In the genomic region with DNA sequence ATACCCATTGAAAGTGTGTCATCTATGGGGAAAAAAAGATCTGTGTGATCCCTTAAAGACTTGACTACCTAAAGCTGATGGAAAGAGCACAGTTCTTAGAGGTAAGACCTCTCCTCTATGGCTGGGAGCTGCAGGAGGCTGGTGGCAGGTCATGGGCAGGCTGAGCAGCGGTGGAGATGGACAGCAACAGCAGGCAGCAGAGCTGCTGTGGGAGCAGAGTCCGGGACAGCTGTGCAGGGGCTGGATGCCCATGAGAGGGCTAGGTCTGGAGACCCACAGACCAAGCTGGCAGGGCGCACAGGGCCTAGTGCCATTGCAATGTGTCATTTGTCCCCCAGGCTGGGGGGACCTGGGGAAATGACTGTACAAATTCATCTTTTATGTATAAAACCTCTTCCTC, we compare ENCODE assay signal across 29 cellular contexts. TPM values are rescaled to one million over a fixed set of nuclear protein-coding genes. Genes with fewer than 3 reads are reported as not detected.
"Had no signal": no experiment of that assay in that cellular context is flagged by ENCODE, and none has a peak within 500 bp of the region (broad histone marks: within the 10 kb centered on the region; RNA-seq: fewer than 3 reads in every experiment).

No MANE protein-coding gene starts in this region.

- H3K4me1 Mint-ChIP-seq: endodermal cell; neural crest cell; stimulated activated effector memory CD8-positive, alpha-beta T cell treated with anti-CD3 and anti-CD28 coated beads, Interleukin-12 subunit alpha, Interleukin-12 subunit beta, amount 100 ng/mL, for 72 hours had no signal

- H3K36me3 ChIP-seq: colonic mucosa, gastrocnemius medialis, neutrophil, prostate gland, right atrium auricular region, thoracic aorta, tibial nerve, upper lobe of left lung had no signal

- H3K27me3 Mint-ChIP-seq: dendritic cell treated with granulocyte-macrophage colony-stimulating factor and Interleukin-4, amounts not matched to agents 40 ng/mL and 50 ng/mL, for 4 days had no signal

- ATAC-seq: esophagus mucosa; gastrocnemius medialis; natural killer cell treated with Interleukin-12 subunit alpha and Interleukin-12 subunit beta and Interleukin-15 and Interleukin-18, amount 100 ng/mL, for 72 hours; sciatic nerve; stimulated activated effector memory CD8-positive, alpha-beta T cell treated with anti-CD3 and anti-CD28 coated beads, Interleukin-12 subunit alpha, Interleukin-12 subunit beta, amount 100 ng/mL, for 72 hours had no signal

- H3K27me3 ChIP-seq: colonic mucosa, gastrocnemius medialis, neutrophil, right atrium auricular region, tibial nerve, upper lobe of left lung had no signal

- DNase-seq: colonic mucosa; effector CD8-positive, alpha-beta T cell; endodermal cell; foreskin fibroblast; gastrocnemius medialis; head of caudate nucleus; naive B cell; stimulated activated CD4-positive, alpha-beta T cell treated with anti-CD3 and anti-CD28 coated beads, Interleukin-2, amount 100 ng/mL, for 24 hours; stimulated activated CD4-positive, alpha-beta T cell treated with anti-CD3 and anti-CD28 coated beads, Interleukin-4, amount 100 ng/mL, for 24 hours; stimulated activated naive CD4-positive, alpha-beta T cell treated with Interleukin-2 at 50 U/mL for 16 hours; upper lobe of left lung had no signal

- H3K27ac Mint-ChIP-seq: dendritic cell treated with granulocyte-macrophage colony-stimulating factor and Interleukin-4, amounts not matched to agents 40 ng/mL and 50 ng/mL, for 4 days; endodermal cell; memory B cell; naive B cell; natural killer cell treated with Interleukin-12 subunit alpha and Interleukin-12 subunit beta and Interleukin-15 and Interleukin-18, amount 100 ng/mL, for 72 hours; stimulated activated effector memory CD8-positive, alpha-beta T cell treated with anti-CD3 and anti-CD28 coated beads, Interleukin-12 subunit alpha, Interleukin-12 subunit beta, amount 100 ng/mL, for 72 hours had no signal

- H3K4me1 ChIP-seq: colonic mucosa, gastrocnemius medialis, prostate gland, right atrium auricular region, tibial nerve, upper lobe of left lung had no signal

- H3K4me3 Mint-ChIP-seq: dendritic cell treated with granulocyte-macrophage colony-stimulating factor and Interleukin-4, amounts not matched to agents 40 ng/mL and 50 ng/mL, for 4 days; endodermal cell; memory B cell; naive B cell; natural killer cell treated with Interleukin-12 subunit alpha and Interleukin-12 subunit beta and Interleukin-15 and Interleukin-18, amount 100 ng/mL, for 72 hours; neural crest cell; stimulated activated effector memory CD8-positive, alpha-beta T cell treated with anti-CD3 and anti-CD28 coated beads, Interleukin-12 subunit alpha, Interleukin-12 subunit beta, amount 100 ng/mL, for 72 hours had no signal

- H3K9me3 Mint-ChIP-seq: memory B cell; natural killer cell treated with Interleukin-12 subunit alpha and Interleukin-12 subunit beta and Interleukin-15 and Interleukin-18, amount 100 ng/mL, for 72 hours; neural crest cell; stimulated activated effector memory CD8-positive, alpha-beta T cell treated with anti-CD3 and anti-CD28 coated beads, Interleukin-12 subunit alpha, Interleukin-12 subunit beta, amount 100 ng/mL, for 72 hours had no signal

- H3K9me3 ChIP-seq: colonic mucosa, gastrocnemius medialis, neutrophil, prostate gland, right atrium auricular region, thoracic aorta, tibial nerve, upper lobe of left lung had no signal

- H3K4me3 ChIP-seq: colonic mucosa, gastrocnemius medialis, lung, prostate gland, right atrium auricular region, thoracic aorta, tibial nerve, upper lobe of left lung had no signal

RNA-seq across cellular contexts. Expression of a gene that starts 13.4 kb away (rescaled TPM):
- total RNA-seq: gastrocnemius medialis, glomerular endothelial cell, neural crest cell had no signal

RNA-seq across cellular contexts. Expression of a gene that starts 21.2 kb away (rescaled TPM):
- total RNA-seq: colonic mucosa; gastrocnemius medialis; glomerular endothelial cell; natural killer cell treated with Interleukin-12 subunit alpha and Interleukin-12 subunit beta and Interleukin-15 and Interleukin-18, amount 100 ng/mL, for 72 hours; neural crest cell; omental fat pad; prostate gland; right atrium auricular region; skeletal muscle tissue; tibial nerve had no signal
- polyA plus RNA-seq: liver had no signal

RNA-seq across cellular contexts. Expression of a gene that starts 55.6 kb away (rescaled TPM):
- total RNA-seq: colonic mucosa; esophagus mucosa; gastrocnemius medialis; glomerular endothelial cell; natural killer cell treated with Interleukin-12 subunit alpha and Interleukin-12 subunit beta and Interleukin-15 and Interleukin-18, amount 100 ng/mL, for 72 hours; neural crest cell; omental fat pad; right atrium auricular region; sciatic nerve; skeletal muscle tissue; tibial nerve had no signal
- polyA plus RNA-seq: keratinocyte, liver, lung had no signal
